ENCODE assay signal across 8 cellular contexts in the genomic region with DNA sequence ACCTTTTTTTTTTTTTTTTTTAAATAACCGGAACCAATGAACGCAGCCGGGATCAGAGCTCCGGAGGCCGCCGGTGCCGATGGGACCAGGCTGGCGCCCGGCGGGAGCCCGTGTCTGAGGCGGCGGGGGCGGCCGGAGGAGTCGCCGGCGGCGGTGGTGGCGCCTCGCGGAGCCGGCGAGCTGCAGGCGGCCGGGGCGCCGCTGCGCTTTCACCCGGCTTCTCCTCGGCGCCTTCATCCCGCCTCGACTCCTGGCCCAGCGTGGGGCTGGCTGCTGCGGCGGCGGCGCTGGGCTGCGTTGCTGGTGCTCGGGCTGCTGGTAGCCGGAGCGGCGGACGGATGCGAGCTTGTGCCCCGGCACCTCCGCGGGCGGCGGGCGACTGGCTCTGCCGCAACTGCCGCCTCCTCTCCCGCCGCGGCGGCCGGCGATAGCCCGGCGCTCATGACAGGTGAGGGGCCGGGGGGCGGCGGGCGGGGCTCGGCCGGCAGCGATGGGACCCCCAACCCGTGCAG. TPM values are rescaled to one million over a fixed set of nuclear protein-coding genes. Genes with fewer than 3 reads are reported as not detected.
A peak's percentile ranks its signal among the peaks of the same experiment; 100 is the strongest.
DNase-seq lines count a peak whose midpoint lies in the region; ATAC-seq lines count a peak whose summit lies in the region.

No MANE protein-coding gene starts in this region.

- H3K9me3 Mint-ChIP-seq in activated CD8-positive, alpha-beta memory T cell treated with anti-CD3 and anti-CD28 coated beads, Interleukin-2, amount 10 ng/mL, durations not matched to agents 7 days and 5 days (ENCODE audit: low read depth) = no peaks in the 10 kb centered on the region
- H3K9me3 Mint-ChIP-seq in effector memory CD8-positive, alpha-beta T cell = no peaks in the 10 kb centered on the region

- ATAC-seq in HG02678 (IDR thresholded peaks at IDR 0.05; ENCODE audit: unreplicated experiment) = peak; percentile 16
- peak; percentile 16 for ATAC-seq in activated CD8-positive, alpha-beta memory T cell treated with anti-CD3 and anti-CD28 coated beads, Interleukin-2, amount 10 ng/mL, durations not matched to agents 7 days and 5 days
- peak; percentile 12 for ATAC-seq in effector memory CD8-positive, alpha-beta T cell (replicated peaks)

- no peaks in the 10 kb centered on the region for H3K27me3 Mint-ChIP-seq in activated CD8-positive, alpha-beta memory T cell treated with anti-CD3 and anti-CD28 coated beads, Interleukin-2, amount 10 ng/mL, durations not matched to agents 7 days and 5 days
- no peaks in the 10 kb centered on the region for H3K27me3 Mint-ChIP-seq in effector memory CD8-positive, alpha-beta T cell

- DNase-seq in NCI-H2029 (lab: John Stamatoyannopoulos, UW) (peak; percentile 47), NCI-H2029 treated with DMSO at 0.1 percent for 48 hours (lab: John Stamatoyannopoulos, UW) (no peak), NCI-H1930 (lab: John Stamatoyannopoulos, UW) (peak; percentile 47 to 49), mucosa of gallbladder (ENCODE audit: low spot score) (peak; percentile 28), substantia nigra (lab: John Stamatoyannopoulos, UW) (peak in 34 of 49 donors; percentile 36 to 78 (median 62))
- DNase-seq in activated CD8-positive, alpha-beta memory T cell treated with anti-CD3 and anti-CD28 coated beads, Interleukin-2, amount 10 ng/mL, durations not matched to agents 7 days and 5 days = peak; percentile 74
- peak; percentile 50 to 57 (median 55) for DNase-seq in effector memory CD8-positive, alpha-beta T cell

- peaks cover 51% of the 10 kb centered on the region for H3K4me1 Mint-ChIP-seq in activated CD8-positive, alpha-beta memory T cell treated with anti-CD3 and anti-CD28 coated beads, Interleukin-2, amount 10 ng/mL, durations not matched to agents 7 days and 5 days
- peaks cover 46 to 61% of the 10 kb centered on the region in 2 donors for H3K4me1 Mint-ChIP-seq in effector memory CD8-positive, alpha-beta T cell (ENCODE audit: low read depth in 2 of 2)

- H3K27ac ChIP-seq in substantia nigra (ENCODE audit: low read depth, low read length, poor library complexity, severe bottlenecking) = peak overlapping the region; percentile 88

- CTCF ChIA-PET in activated CD8-positive, alpha-beta memory T cell treated with anti-CD3 and anti-CD28 coated beads, Interleukin-2, amount 10 ng/mL, durations not matched to agents 7 days and 5 days (lab: Charles Lee) = interaction anchor here (1.5 to 3.5 kb wide), 6 partner anchors 11 to 150 kb away, joined by 3 to 31 read pairs (median 9); no protein-coding TSS in a partner anchor

- H3K36me3 Mint-ChIP-seq in activated CD8-positive, alpha-beta memory T cell treated with anti-CD3 and anti-CD28 coated beads, Interleukin-2, amount 10 ng/mL, durations not matched to agents 7 days and 5 days = peaks cover 4% of the 10 kb centered on the region
- H3K36me3 Mint-ChIP-seq in effector memory CD8-positive, alpha-beta T cell (ENCODE audit: insufficient read depth) = peaks cover 35% of the 10 kb centered on the region

- peak overlapping the region; percentile 99 for H3K27ac Mint-ChIP-seq in activated CD8-positive, alpha-beta memory T cell treated with anti-CD3 and anti-CD28 coated beads, Interleukin-2, amount 10 ng/mL, durations not matched to agents 7 days and 5 days
- peak overlapping the region; percentile 95 to 98 for H3K27ac Mint-ChIP-seq in effector memory CD8-positive, alpha-beta T cell

- H3K4me3 Mint-ChIP-seq in activated CD8-positive, alpha-beta memory T cell treated with anti-CD3 and anti-CD28 coated beads, Interleukin-2, amount 10 ng/mL, durations not matched to agents 7 days and 5 days = peak overlapping the region; percentile 87
- H3K4me3 Mint-ChIP-seq in effector memory CD8-positive, alpha-beta T cell = peak overlapping the region; percentile 97 to 99

RNA-seq across cellular contexts. Expression of a gene that starts 0.3 kb away (rescaled TPM):
- 10 to 100 TPM; 54.6 to 66.3 TPM for total RNA-seq in activated CD8-positive, alpha-beta memory T cell treated with anti-CD3 and anti-CD28 coated beads, Interleukin-2, amount 10 ng/mL, durations not matched to agents 7 days and 5 days
- 54.0 TPM for total RNA-seq in mucosa of gallbladder
